1 cellular context compared by ENCODE assay signal in genomic region chr2:98730851-98731708, GRCh38.
TF ChIP-seq lines count a peak whose summit lies in the region.

Gene MGAT4A, minus strand, starts transcription at chr2:98731132. Its CDS starts 4,800 bp downstream, at chr2:98726332.

TF ChIP-seq in liver, 16 proteins besides CTCF, POLR2A, EP300 and RAD21 (continued from another document):
- TF ChIP-seq ZBTB33 (IDR thresholded peaks at IDR 0.05) = no peak
- no peak for TF ChIP-seq FOXA2 (IDR thresholded peaks at IDR 0.05)
- TF ChIP-seq EGR1 (IDR thresholded peaks at IDR 0.05; ENCODE audit: low read depth in 2 of 2) = no peak
